In genomic region chr1:93631626-93632365, GRCh38 we compare ENCODE assay signal across 12 cellular contexts. TPM values are rescaled to one million over a fixed set of nuclear protein-coding genes. Genes with fewer than 3 reads are reported as not detected.
DNase-seq lines count a peak whose midpoint lies in the region; ATAC-seq, FAIRE-seq and TF ChIP-seq lines count a peak whose summit lies in the region.
"Had no signal": no experiment of that assay in that cellular context is flagged by ENCODE, and none has a peak within 500 bp of the region (broad histone marks: within the 10 kb centered on the region; RNA-seq: fewer than 3 reads in every experiment).

No MANE protein-coding gene starts in this region.

- TF ChIP-seq POLR2A in GM12878 (IDR thresholded peaks at IDR 0.05; ENCODE audit: low read depth, low read length), result no peak

- 79% methylated on average over 5 of the region's 5 CpGs for WGBS in GM12878 (ENCODE audit: insufficient coverage, insufficient replicate concordance, low lambda C conversion rate, missing lambda C conversion rate)

- ATAC-seq in GM12878 (peak; percentile 81), HG02571 (IDR thresholded peaks at IDR 0.05; ENCODE audit: unreplicated experiment) (no peak)
- ATAC-seq: gastrocnemius medialis had no signal

- no peaks in the 10 kb centered on the region for H3K36me3 Mint-ChIP-seq in activated T-cell treated with anti-CD3 and anti-CD28 coated beads, Interleukin-2, amount 50 U/mL, for 24 hours (ENCODE audit: low read depth)

- in situ Hi-C loops in GM12878 (cut with MboI), result no loop called here

- TF ChIP-seq EP300 in GM12878 (IDR thresholded peaks at IDR 0.05; ENCODE audit: borderline replicate concordance in 1 of 2, control insufficient read depth in 1 of 2, low read depth in 2 of 2, low read length in 2 of 2), result no peak

- H3K27ac Mint-ChIP-seq in activated T-cell treated with anti-CD3 and anti-CD28 coated beads, Interleukin-2, amount 50 U/mL, for 24 hours, result no peak overlapping the region

- H3K4me3 ChIP-seq in Jurkat, Clone E6-1 (ENCODE audit: low read length), result no peak overlapping the region
- H3K4me3 ChIP-seq in GM12878, result no peak overlapping the region
- H3K4me3 ChIP-seq in osteoblast (ENCODE audit: insufficient read depth, low read length), result no peak overlapping the region
- H3K4me3 ChIP-seq: gastrocnemius medialis, ovary had no signal

- RAD21 ChIA-PET in GM12878 (lab: Charles Lee; ENCODE audit: unreplicated experiment), result interaction anchor here (1.0 to 13.7 kb wide), 9 partner anchors 13 to 327 kb away, joined by 3 to 483 read pairs (median 16); partner anchors contain the start of gene BCAR3

- no peaks in the 10 kb centered on the region for H3K27me3 Mint-ChIP-seq in activated T-cell treated with anti-CD3 and anti-CD28 coated beads, Interleukin-2, amount 50 U/mL, for 24 hours

- H3K9me3 Mint-ChIP-seq in activated T-cell treated with anti-CD3 and anti-CD28 coated beads, Interleukin-2, amount 50 U/mL, for 24 hours, result no peaks in the 10 kb centered on the region

- H3K79me2 ChIP-seq in GM12878 (ENCODE audit: control insufficient read depth, insufficient read depth, low read length) (no peaks in the 10 kb centered on the region), osteoblast (ENCODE audit: insufficient read depth, low read length) (peaks cover 87% of the 10 kb centered on the region)

- no peaks in the 10 kb centered on the region for H4K20me1 ChIP-seq in GM12878 (ENCODE audit: control insufficient read depth, insufficient read depth)
- peaks cover 8% of the 10 kb centered on the region for H4K20me1 ChIP-seq in osteoblast (ENCODE audit: insufficient read depth, low read length)

- DNase-seq in NCI-H1417 (lab: John Stamatoyannopoulos, UW) (peak in 2 of 3 experiments; percentile 11 to 46), NCI-H1417 treated with DMSO at 0.1 percent for 48 hours (lab: John Stamatoyannopoulos, UW) (no peak), GM12878 (ENCODE audit: low read depth, low spot score) (no peak), osteoblast (ENCODE audit: insufficient read length, low spot score, missing footprints) (no peak), HCEC 1CT (no peak)
- DNase-seq in Jurkat, Clone E6-1 (ENCODE audit: low read depth, low spot score), result peak; percentile 24
- DNase-seq in activated T-cell treated with anti-CD3 and anti-CD28 coated beads, Interleukin-2, amount 50 U/mL, for 24 hours, result no peak
- DNase-seq: ACHN, gastrocnemius medialis, ovary had no signal

- SMC1A ChIA-PET in GM12878 (lab: Charles Lee; ENCODE audit: uncharacterized antibody, unreplicated experiment), result interaction anchor here (0.7 to 18.3 kb wide), 21 partner anchors 8 to 218 kb away, joined by 3 to 505 read pairs (median 8); no protein-coding TSS in a partner anchor

- H3K27me3 ChIP-seq in GM12878 (replicated peaks in 1 of 2; ENCODE audit: control insufficient read depth in 2 of 2, insufficient read depth in 2 of 2, low read length in 1 of 2) (no peaks in the 10 kb centered on the region), osteoblast (ENCODE audit: insufficient read depth, low read length) (no peaks in the 10 kb centered on the region)
- H3K27me3 ChIP-seq: gastrocnemius medialis, ovary had no signal

- H3K4me2 ChIP-seq in GM12878 (ENCODE audit: control insufficient read depth, insufficient read depth) (no peak overlapping the region), osteoblast (ENCODE audit: insufficient read depth, low read length) (no peak overlapping the region)

- H3K4me3 Mint-ChIP-seq in activated T-cell treated with anti-CD3 and anti-CD28 coated beads, Interleukin-2, amount 50 U/mL, for 24 hours, result no peak overlapping the region

- no peaks in the 10 kb centered on the region for H3K36me3 ChIP-seq in GM12878 (ENCODE audit: control insufficient read depth in 2 of 2, insufficient read depth in 2 of 2, low read length in 1 of 2)
- peaks cover 18% of the 10 kb centered on the region for H3K36me3 ChIP-seq in osteoblast (ENCODE audit: insufficient read depth, low read length)
- H3K36me3 ChIP-seq: gastrocnemius medialis, ovary had no signal

- TF ChIP-seq CTCF in GM12878 (IDR thresholded peaks at IDR 0.05 in 2 of 3, conservative IDR thresholded peaks at IDR 0.05 in 1 of 3; ENCODE audit: control insufficient read depth in 2 of 3, extremely low read depth in 1 of 3, insufficient read depth in 1 of 3, low read depth in 3 of 3, low read length in 3 of 3), result peak; percentile 29 to 41 (median 36); a peak in 5 of 6 replicates
- peak; percentile 39 for TF ChIP-seq CTCF in osteoblast (IDR thresholded peaks at IDR 0.05; ENCODE audit: extremely low read depth, low read depth, low read length)

- H3K4me1 ChIP-seq in GM12878 (ENCODE audit: control insufficient read depth, insufficient read depth, low read length) (no peaks in the 10 kb centered on the region), osteoblast (ENCODE audit: insufficient read depth, low read length) (peaks cover 22% of the 10 kb centered on the region)

- H3K27ac ChIP-seq in GM12878 (ENCODE audit: control insufficient read depth, insufficient read depth) (no peak overlapping the region), osteoblast (ENCODE audit: low read depth, low read length) (no peak overlapping the region)
- H3K27ac ChIP-seq: gastrocnemius medialis, ovary had no signal

- H3K9me3 ChIP-seq in GM12878 (replicated peaks; ENCODE audit: control insufficient read depth, insufficient read depth, low read length) (no peaks in the 10 kb centered on the region), osteoblast (ENCODE audit: low read depth, low read length) (no peaks in the 10 kb centered on the region)
- H3K9me3 ChIP-seq: gastrocnemius medialis, ovary had no signal

- TF ChIP-seq RAD21 in GM12878 (IDR thresholded peaks at IDR 0.05; ENCODE audit: insufficient read depth, low read depth, low read length), result peak; percentile 54

- no peak for FAIRE-seq in GM12878 (lab: Jason Lieb, UNC)
- FAIRE-seq: HTR-8/SVneo had no signal

- intact Hi-C loops in GM12878 (cut with micrococcal nuclease; ENCODE audit: unreplicated experiment), result loop anchor here (5.0 kb wide), 1 partner anchor 101 kb away; no protein-coding TSS in a partner anchor

- H2AFZ ChIP-seq in GM12878 (ENCODE audit: control insufficient read depth, low read depth, low read length) (no peak overlapping the region), osteoblast (ENCODE audit: low read length) (no peak overlapping the region)

- H3K4me1 Mint-ChIP-seq in activated T-cell treated with anti-CD3 and anti-CD28 coated beads, Interleukin-2, amount 50 U/mL, for 24 hours (ENCODE audit: low read depth), result peaks cover 1% of the 10 kb centered on the region

- no TSS peak for BruUV-seq in GM12878 (replicated peaks; lab: Mats Ljungman, UMichigan)

- POLR2A ChIA-PET in GM12878 (lab: Charles Lee), result interaction anchor here (0.8 kb wide), 1 partner anchor 71 kb away, joined by 5 read pairs; no protein-coding TSS in a partner anchor

- CTCF ChIA-PET in GM12878 (lab: Yijun Ruan, JAX), result interaction anchor here (0.8 to 13.7 kb wide), 21 partner anchors 13 to 328 kb away, joined by 3 to 555 read pairs (median 5); partner anchors contain the start of gene BCAR3

- H3K9ac ChIP-seq in GM12878 (ENCODE audit: control insufficient read depth, insufficient read depth, low read length), result no peak overlapping the region

TF ChIP-seq in GM12878, 131 proteins besides CTCF, POLR2A, EP300 and RAD21:
- TF ChIP-seq ZNF592 (IDR thresholded peaks at IDR 0.05) (no peak), SMC3 (IDR thresholded peaks at IDR 0.05; ENCODE audit: borderline replicate concordance, low read length) (peak; percentile 50; the same call in 1 of the 2 replicates)

RNA-seq across cellular contexts. Expression of gene BCAR3, which starts 49.8 kb away (rescaled TPM):
- polyA plus RNA-seq in Jurkat, Clone E6-1 (2012; ENCODE audit: insufficient read depth, insufficient read length), result 2.6 TPM
- total RNA-seq in GM12878 (2013; cell fraction: nucleolus; rRNA removed), result 4.3 and 5.1 TPM in 2 replicates
- 3.1 and 4.0 TPM in 2 replicates for total RNA-seq in GM12878 (2014; rRNA removed)
- 1.5 and 1.8 TPM in 2 replicates for total RNA-seq in GM12878 (2014; rRNA removed; fragmentation: Illumina TruSeq; extraction: Trizol)
- total RNA-seq in GM12878 (2021), result 2.7 and 3.8 TPM in 2 replicates
- polyA plus RNA-seq in GM12878 (2011; ENCODE audit: low read depth), result 2.5 TPM
- polyA plus RNA-seq in GM12878 (2011; rRNA removed), result 3.4 and 6.6 TPM in 2 replicates
- polyA plus RNA-seq in GM12878 (2011; cell fraction: cytosol; rRNA removed), result 6.1 TPM in 2 replicates
- 10.3 and 15.7 TPM in 2 replicates for polyA plus RNA-seq in GM12878 (2011; cell fraction: nucleus; rRNA removed)
- 3.5 TPM in 2 replicates for polyA plus RNA-seq in GM12878 (2012)
- 3.2 and 3.4 TPM in 2 replicates for polyA plus RNA-seq in GM12878 (2014; fragmentation: Illumina TruSeq; extraction: Trizol)
- 1 to 10 TPM; 1.4 to 1.7 TPM for polyA plus RNA-seq in GM12878 (2014; fragmentation: Nextera tagmentation; extraction: Ambion mirVana)
- 1.7 and 2.3 TPM in 2 replicates for polyA plus RNA-seq in GM12878 (2014; rRNA removed)
- polyA plus RNA-seq in GM12878 (2016; fragmentation: Nextera tagmentation; extraction: Ambion mirVana), result 1 to 10 TPM; 1.3 to 1.6 TPM
- polyA minus RNA-seq in GM12878 (2011; rRNA and poly(A)+ RNA removed), result 7.6 and 11.6 TPM in 2 replicates
- polyA minus RNA-seq in GM12878 (2011; cell fraction: cytosol; rRNA and poly(A)+ RNA removed), result 4.0 and 6.3 TPM in 2 replicates
- polyA minus RNA-seq in GM12878 (2011; cell fraction: nucleus; rRNA and poly(A)+ RNA removed), result 5.8 and 17.8 TPM in 2 replicates
- 34.0 and 37.1 TPM in 2 replicates for total RNA-seq in osteoblast

Comparison
In these comparisons a context has a peak if more than half of its experiments do, and no peak if none do; other contexts are left out.
1. DNase-seq: peak in NCI-H1417 (2 of 3) and Jurkat, Clone E6-1 (single experiment); none in NCI-H1417 treated with DMSO at 0.1 percent for 48 hours (single experiment), GM12878 (single experiment), osteoblast (single experiment), activated T-cell treated with anti-CD3 and anti-CD28 coated beads, Interleukin-2, amount 50 U/mL, for 24 hours (single experiment) and HCEC 1CT (single experiment).